8 cellular contexts compared by ENCODE assay signal in the genomic region with DNA sequence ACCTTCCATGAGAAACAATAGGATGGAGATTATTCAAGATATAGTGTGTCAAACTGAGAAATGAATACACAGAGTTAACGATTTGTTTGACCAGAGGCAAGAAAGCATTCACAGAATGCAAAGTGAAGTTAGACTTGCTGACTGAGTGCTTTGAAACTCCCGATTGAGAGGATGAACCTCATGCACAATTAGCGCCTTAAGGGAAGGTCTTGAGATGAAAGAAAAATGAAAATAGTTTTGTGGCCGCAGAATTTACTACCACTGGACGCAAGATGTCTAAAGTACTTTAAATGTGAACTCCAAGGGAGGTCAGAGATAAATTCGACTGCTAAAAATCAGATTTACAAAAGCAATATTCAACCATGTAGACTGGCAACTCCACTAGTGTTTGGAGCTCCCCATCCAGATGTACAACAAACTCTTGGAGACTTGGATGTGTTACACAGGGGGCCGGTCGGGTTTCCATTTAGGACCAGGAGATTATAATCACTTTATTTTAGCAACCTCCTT. TPM values are rescaled to one million over a fixed set of nuclear protein-coding genes. Genes with fewer than 3 reads are reported as not detected.
A peak's percentile ranks its signal among the peaks of the same experiment; 100 is the strongest.
DNase-seq lines count a peak whose midpoint lies in the region; ATAC-seq and TF ChIP-seq lines count a peak whose summit lies in the region.

No MANE protein-coding gene starts in this region.

- H3K27me3 ChIP-seq in HCT116 (ENCODE audit: insufficient read depth, low read length) (no peaks in the 10 kb centered on the region), gastroesophageal sphincter (no peaks in the 10 kb centered on the region), smooth muscle cell (ENCODE audit: low read depth) (no peaks in the 10 kb centered on the region)

- peak overlapping the region; percentile 44 to 74 for H3K4me3 ChIP-seq in HCT116 (replicated peaks in 1 of 2; ENCODE audit: low read depth in 1 of 2, low read length in 2 of 2)
- H3K4me3 ChIP-seq in gastroesophageal sphincter = peak overlapping the region; percentile 33 to 66
- H3K4me3 ChIP-seq in smooth muscle cell = peak overlapping the region; percentile 60

- H3K4me1 Mint-ChIP-seq in T-helper 17 cell = peaks cover 31% of the 10 kb centered on the region

- peaks cover 3% of the 10 kb centered on the region for H3K36me3 Mint-ChIP-seq in T-helper 17 cell (ENCODE audit: low read depth)

- RAD21 ChIA-PET in HCT116 (lab: Charles Lee; ENCODE audit: low non-redundant PET in 1 of 2, low total read pairs in 2 of 2, uncharacterized antibody in 2 of 2, unreplicated experiment in 2 of 2) = no interaction called here

- H3K4me2 ChIP-seq in HCT116 (ENCODE audit: low read length) (peak overlapping the region; percentile 81), smooth muscle cell (peak overlapping the region; percentile 87)

- no peak for DNase-seq in HCT116 (ENCODE audit: low read depth, low spot score)
- DNase-seq in T-helper 17 cell = no peak
- no peak for DNase-seq in smooth muscle cell (lab: John Stamatoyannopoulos, UW; ENCODE audit: unreplicated experiment)
- no peak for DNase-seq in SKM-1 (lab: John Stamatoyannopoulos, UW; ENCODE audit: unreplicated experiment)
- DNase-seq in EL = no peak

- peaks cover 6% of the 10 kb centered on the region for H3F3A ChIP-seq in smooth muscle cell (ENCODE audit: low read depth)

- H3K79me2 ChIP-seq in HCT116 (ENCODE audit: insufficient read depth, low read length) (peaks cover 29% of the 10 kb centered on the region), smooth muscle cell (ENCODE audit: low read depth) (peaks cover 28% of the 10 kb centered on the region)

- peak overlapping the region; percentile 40 for H3K9ac ChIP-seq in HCT116 (ENCODE audit: low read length)
- H3K9ac ChIP-seq in smooth muscle cell (ENCODE audit: low read depth) = peak overlapping the region; percentile 73

- H4K20me1 ChIP-seq in HCT116 (ENCODE audit: insufficient read depth) = no peaks in the 10 kb centered on the region; the same call in 1 of the 2 replicates
- H4K20me1 ChIP-seq in smooth muscle cell (ENCODE audit: low read depth) = no peaks in the 10 kb centered on the region

- TF ChIP-seq RAD21 in HCT116 (IDR thresholded peaks at IDR 0.05; ENCODE audit: low read depth) = no peak

- H2AFZ ChIP-seq in HCT116 (ENCODE audit: low read depth, low read length, poor library complexity, severe bottlenecking) = peak overlapping the region; percentile 10
- peak overlapping the region; percentile 78 for H2AFZ ChIP-seq in smooth muscle cell (ENCODE audit: low read depth)

- H3K4me3 Mint-ChIP-seq in T-helper 17 cell = peak overlapping the region; percentile 98

- no peak for TF ChIP-seq POLR2A in HCT116 (IDR thresholded peaks at IDR 0.05; ENCODE audit: borderline replicate concordance, extremely low read depth, insufficient read depth, insufficient read length)
- no peak for TF ChIP-seq POLR2A in gastroesophageal sphincter (IDR thresholded peaks at IDR 0.05)

- no peak for TF ChIP-seq EP300 in gastroesophageal sphincter (IDR thresholded peaks at IDR 0.05)

- H3K36me3 ChIP-seq in HCT116 (ENCODE audit: control insufficient read depth in 1 of 2, insufficient read depth in 2 of 2, low read length in 2 of 2) (peaks cover 3 to 9% of the 10 kb centered on the region in 2 experiments; a peak in 2 of 4 replicates), gastroesophageal sphincter (peaks cover 0 to 18% of the 10 kb centered on the region in 2 donors), smooth muscle cell (ENCODE audit: low read depth) (no peaks in the 10 kb centered on the region)

- CTCF ChIA-PET in HCT116 (lab: Charles Lee) = interaction anchor here (0.8 to 1.4 kb wide), 2 partner anchors 47 to 154 kb away, joined by 4 read pairs; no protein-coding TSS in a partner anchor

- TSS peak; percentile 99 for BruUV-seq in HCT116 (replicated peaks; lab: Mats Ljungman, UMichigan)

- intact Hi-C loops in HCT116 (cut with micrococcal nuclease) = no loop called here

- WGBS in gastroesophageal sphincter (ENCODE audit: low coverage in 1 of 2), 2 donors = 31 to 50% methylated on average over 6 to 8 of the region's 8 CpGs
- WGBS in smooth muscle cell (ENCODE audit: low lambda C conversion rate) = 52% methylated on average over 8 of the region's 8 CpGs

- H3K27me3 Mint-ChIP-seq in T-helper 17 cell = peaks cover 5% of the 10 kb centered on the region

- H3K4me1 ChIP-seq in HCT116 (ENCODE audit: control insufficient read depth in 1 of 2, insufficient read depth in 2 of 2, low read length in 2 of 2) (peaks cover 8 to 18% of the 10 kb centered on the region in 2 experiments; a peak in 3 of 4 replicates), gastroesophageal sphincter (peaks cover 5 to 45% (median 6%) of the 10 kb centered on the region in 3 donors), smooth muscle cell (ENCODE audit: low read depth) (peaks cover 12% of the 10 kb centered on the region)

- ATAC-seq in HCT116 (no peak), T-helper 17 cell (no peak), gastroesophageal sphincter (no peak), GM18907 (IDR thresholded peaks at IDR 0.05; ENCODE audit: unreplicated experiment) (no peak), HG02642 (IDR thresholded peaks at IDR 0.05; ENCODE audit: poor library complexity, unreplicated experiment) (no peak)

- TF ChIP-seq CTCF in HCT116 (IDR thresholded peaks at IDR 0.05 in 2 of 3, conservative IDR thresholded peaks at IDR 0.05 in 1 of 3; ENCODE audit: borderline replicate concordance in 1 of 3, insufficient read depth in 1 of 3, low read depth in 2 of 3, low read length in 2 of 3) = no peak
- TF ChIP-seq CTCF in gastroesophageal sphincter (IDR thresholded peaks at IDR 0.05) = no peak
- TF ChIP-seq CTCF in smooth muscle cell (IDR thresholded peaks at IDR 0.05; ENCODE audit: borderline replicate concordance, insufficient read depth, poor library complexity, severe bottlenecking) = no peak

- no peaks in the 10 kb centered on the region for H3K9me3 ChIP-seq in HCT116 (ENCODE audit: control insufficient read depth in 1 of 2, insufficient read depth in 1 of 2, low read depth in 1 of 2, low read length in 2 of 2)
- H3K9me3 ChIP-seq in T-helper 17 cell (ENCODE audit: control insufficient read depth, low read length, poor library complexity, severe bottlenecking) = no peaks in the 10 kb centered on the region
- H3K9me3 ChIP-seq in gastroesophageal sphincter = no peaks in the 10 kb centered on the region
- H3K9me3 ChIP-seq in smooth muscle cell (replicated peaks; ENCODE audit: low read depth) = no peaks in the 10 kb centered on the region

- H3K27ac ChIP-seq in HCT116 (ENCODE audit: low read depth, low read length) (no peak overlapping the region), gastroesophageal sphincter (peak overlapping the region; percentile 70 to 91 (median 89)), smooth muscle cell (ENCODE audit: low read depth) (peak overlapping the region; percentile 78)

- no peaks in the 10 kb centered on the region for H3K9me2 ChIP-seq in HCT116 (ENCODE audit: insufficient read depth)

- peak overlapping the region; percentile 99 for H3K27ac Mint-ChIP-seq in T-helper 17 cell

- POLR2A ChIA-PET in HCT116 (lab: Charles Lee) = interaction anchor here (1.1 to 1.6 kb wide), 4 partner anchors 14 to 24 kb away, joined by 3 to 7 read pairs (median 4); partner anchors contain the start of gene FBXO4

TF ChIP-seq in HCT116, 20 proteins besides CTCF, POLR2A, EP300 and RAD21 (continues in another document):
- no peak for TF ChIP-seq POLR2AphosphoS5 (IDR thresholded peaks at IDR 0.05; ENCODE audit: low read depth, low read length)
- no peak for TF ChIP-seq CEBPB (IDR thresholded peaks at IDR 0.05; ENCODE audit: low read depth)
- no peak for TF ChIP-seq EZH2 (IDR thresholded peaks at IDR 0.05)
- TF ChIP-seq EZH2phosphoT487 (IDR thresholded peaks at IDR 0.05; ENCODE audit: borderline replicate concordance) = no peak
- no peak for TF ChIP-seq TCF7L2 (IDR thresholded peaks at IDR 0.05; ENCODE audit: borderline replicate concordance, extremely low read depth, insufficient read depth, insufficient read length)
- no peak for TF ChIP-seq SIN3A (IDR thresholded peaks at IDR 0.05; ENCODE audit: low read depth)
- TF ChIP-seq, protein P1, sequence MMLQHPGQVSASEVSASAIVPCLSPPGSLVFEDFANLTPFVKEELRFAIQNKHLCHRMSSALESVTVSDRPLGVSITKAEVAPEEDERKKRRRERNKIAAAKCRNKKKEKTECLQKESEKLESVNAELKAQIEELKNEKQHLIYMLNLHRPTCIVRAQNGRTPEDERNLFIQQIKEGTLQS (IDR thresholded peaks at IDR 0.05) = no peak
- TF ChIP-seq CBX3 (IDR thresholded peaks at IDR 0.05; ENCODE audit: low read depth) = no peak
- no peak for TF ChIP-seq ZFX (IDR thresholded peaks at IDR 0.05)
- no peak for TF ChIP-seq ELF1 (IDR thresholded peaks at IDR 0.05; ENCODE audit: borderline replicate concordance, low read depth)
- no peak for TF ChIP-seq JUND (IDR thresholded peaks at IDR 0.05)

RNA-seq across cellular contexts. Expression of gene RIMOC1, which starts 0.7 kb away (rescaled TPM):
- 28.2 TPM for total RNA-seq in HCT116 (2021; ENCODE audit: unreplicated experiment)
- 2.4 and 3.4 TPM in 2 replicates for polyA plus RNA-seq in HCT116 (2012)
- total RNA-seq in T-helper 17 cell = 10 to 100 TPM; 13.5 to 13.8 TPM
- 10 to 100 TPM; 21.7 to 26.3 (median 24.1) TPM for total RNA-seq in gastroesophageal sphincter
- total RNA-seq in smooth muscle cell = 36.9 and 38.9 TPM in 2 replicates
- 9.6 and 12.0 TPM in 2 replicates for polyA plus RNA-seq in smooth muscle cell

RNA-seq across cellular contexts. Expression of gene FBXO4, which starts 21.6 kb away (rescaled TPM):
- total RNA-seq in HCT116 (2021; ENCODE audit: unreplicated experiment) (9.0 TPM), T-helper 17 cell (10 to 100 TPM; 10.5 to 10.8 TPM), gastroesophageal sphincter (1 to 10 TPM; 6.3 to 9.6 (median 7.9) TPM), smooth muscle cell (12.4 and 22.9 TPM in 2 replicates)
- 2.5 and 3.9 TPM in 2 replicates for polyA plus RNA-seq in HCT116 (2012)
- 7.5 and 10.3 TPM in 2 replicates for polyA plus RNA-seq in smooth muscle cell

RNA-seq across cellular contexts. Expression of gene OXCT1, which starts 33.2 kb away (rescaled TPM):
- total RNA-seq in HCT116 (2021; ENCODE audit: unreplicated experiment) (28.1 TPM), T-helper 17 cell (10 to 100 TPM; 24.4 to 26.5 TPM), gastroesophageal sphincter (10 to 100 TPM; 38.5 to 63.5 (median 42.1) TPM), smooth muscle cell (16.7 and 19.8 TPM in 2 replicates)
- 21.5 and 28.5 TPM in 2 replicates for polyA plus RNA-seq in HCT116 (2012)
- 10.0 and 11.2 TPM in 2 replicates for polyA plus RNA-seq in smooth muscle cell
